Comparison of ENCODE assay signal across 21 cellular contexts in genomic region chr7:99729501-99730261, GRCh38. TPM values are rescaled to one million over a fixed set of nuclear protein-coding genes. Genes with fewer than 3 reads are reported as not detected.
DNase-seq lines count a peak whose midpoint lies in the region; ATAC-seq and TF ChIP-seq lines count a peak whose summit lies in the region.
"Had no signal": no experiment of that assay in that cellular context is flagged by ENCODE, and none has a peak within 500 bp of the region (broad histone marks: within the 10 kb centered on the region; RNA-seq: fewer than 3 reads in every experiment).

No MANE protein-coding gene starts in this region.

- WGBS in IMR-90 (ENCODE audit: extremely low coverage in 2 of 2, insufficient read length in 1 of 2), 2 experiments = 8% methylated on average over 2 of the region's 5 CpGs; no CpG with 5 or more reads in 1 of the 2 experiments
- WGBS in mammary epithelial cell (ENCODE audit: low coverage, missing lambda C conversion rate) = 5% methylated on average over 5 of the region's 5 CpGs
- WGBS in thymus = 79% methylated on average over 5 of the region's 5 CpGs

- no peak overlapping the region for H2BK20ac ChIP-seq in IMR-90 (ENCODE audit: low read depth, low read length)

- H2BK15ac ChIP-seq in IMR-90 (ENCODE audit: low read depth, low read length) = no peak overlapping the region

- H3K36me3 ChIP-seq in IMR-90 (ENCODE audit: control insufficient read depth, insufficient read depth, low read length) (no peaks in the 10 kb centered on the region), mammary epithelial cell (ENCODE audit: insufficient read depth, low read length) (no peaks in the 10 kb centered on the region), thymus (ENCODE audit: control insufficient read depth, insufficient read depth) (no peaks in the 10 kb centered on the region)
- H3K36me3 ChIP-seq: Peyer's patch had no signal

- intact Hi-C loops in IMR-90 (cut with micrococcal nuclease) (no loop called here), mammary epithelial cell (cut with micrococcal nuclease) (loop anchor here (5.0 to 10.0 kb wide), 2 partner anchors 63 to 105 kb away; no protein-coding TSS in a partner anchor)

- H3K18ac ChIP-seq in IMR-90 (ENCODE audit: low read depth, low read length) = no peak overlapping the region

- CTCF ChIA-PET in IMR-90 (lab: Yijun Ruan, JAX) = no interaction called here
- CTCF ChIA-PET in mammary epithelial cell (lab: Charles Lee; ENCODE audit: low non-redundant PET) = interaction anchor here (0.6 kb wide), 1 partner anchor 11 kb away, joined by 6 read pairs; no protein-coding TSS in a partner anchor

- no peak overlapping the region for H2BK120ac ChIP-seq in IMR-90 (ENCODE audit: low read depth, low read length)

- H3K9ac ChIP-seq in IMR-90 (ENCODE audit: low read depth, low read length) (no peak overlapping the region), mammary epithelial cell (ENCODE audit: insufficient read depth, low read length) (no peak overlapping the region)

- H4K8ac ChIP-seq in IMR-90 (ENCODE audit: low read depth in 2 of 2, low read length in 2 of 2) = no peak overlapping the region

- H4K91ac ChIP-seq in IMR-90 (ENCODE audit: insufficient read depth, low read depth, low read length) = no peak overlapping the region

- no peak overlapping the region for H3K27ac ChIP-seq in IMR-90 (ENCODE audit: insufficient read depth, low read length)
- peak overlapping the region; percentile 49 for H3K27ac ChIP-seq in mammary epithelial cell (ENCODE audit: insufficient read depth, low read depth, low read length)
- peak overlapping the region; percentile 34 for H3K27ac ChIP-seq in thymus (ENCODE audit: low read depth)
- H3K27ac ChIP-seq: C4-2B, Peyer's patch had no signal

- H3K23ac ChIP-seq in IMR-90 (ENCODE audit: low read depth, low read length) = no peak overlapping the region

- H3K4me3 ChIP-seq in IMR-90 (ENCODE audit: insufficient read depth, low read depth, low read length) = no peak overlapping the region
- H3K4me3 ChIP-seq in mammary epithelial cell (replicated peaks in 1 of 3; ENCODE audit: insufficient read depth in 1 of 3, low read depth in 2 of 3, low read length in 3 of 3) = no peak overlapping the region
- H3K4me3 ChIP-seq in thymus (ENCODE audit: low read length) = no peak overlapping the region
- H3K4me3 ChIP-seq: Peyer's patch had no signal

- H3K27me3 ChIP-seq in IMR-90 (ENCODE audit: control insufficient read depth, insufficient read depth, low read length) (peaks cover 2% of the 10 kb centered on the region), mammary epithelial cell (ENCODE audit: insufficient read depth, low read length) (no peaks in the 10 kb centered on the region), thymus (ENCODE audit: control insufficient read depth, insufficient read depth) (no peaks in the 10 kb centered on the region)
- H3K27me3 ChIP-seq: Peyer's patch had no signal

- no peak for TF ChIP-seq CTCF in IMR-90 (conservative IDR thresholded peaks at IDR 0.05; ENCODE audit: low read depth, low read length)
- TF ChIP-seq CTCF in mammary epithelial cell (conservative IDR thresholded peaks at IDR 0.05 in 1 of 2, IDR thresholded peaks at IDR 0.05 in 1 of 2; ENCODE audit: extremely low read depth in 1 of 2, insufficient read depth in 1 of 2, low read depth in 1 of 2, low read length in 2 of 2) = no peak

- H2AFZ ChIP-seq in IMR-90 (replicated peaks; ENCODE audit: low read length, poor library complexity) = no peak overlapping the region
- H2AFZ ChIP-seq in mammary epithelial cell (ENCODE audit: low read depth, low read length) = no peak overlapping the region

- no peak for ATAC-seq in IMR-90 (ENCODE audit: low read depth)
- ATAC-seq: activated CD4-positive, CD25-positive, alpha-beta regulatory T cell treated with anti-CD3 and anti-CD28 coated beads, Interleukin-2, amount 50 U/mL, for 24 hours had no signal

- H3K4me1 ChIP-seq in IMR-90 (ENCODE audit: control insufficient read depth, insufficient read depth, low read length) (no peaks in the 10 kb centered on the region), mammary epithelial cell (ENCODE audit: insufficient read depth, low read length) (peaks cover 36% of the 10 kb centered on the region), thymus (ENCODE audit: control insufficient read depth, insufficient read depth, low read length) (no peaks in the 10 kb centered on the region)
- H3K4me1 ChIP-seq: Peyer's patch had no signal

- H3K79me1 ChIP-seq in IMR-90 (ENCODE audit: low read depth in 1 of 2, low read length in 2 of 2) = no peaks in the 10 kb centered on the region

- no peaks in the 10 kb centered on the region for H3K79me2 ChIP-seq in mammary epithelial cell (ENCODE audit: insufficient read depth, low read length)

- H4K20me1 ChIP-seq in IMR-90 (ENCODE audit: insufficient read depth, low read length) (no peaks in the 10 kb centered on the region), mammary epithelial cell (ENCODE audit: insufficient read depth, low read length) (no peaks in the 10 kb centered on the region)

- H2BK5ac ChIP-seq in IMR-90 (ENCODE audit: low read depth, low read length, poor library complexity, severe bottlenecking) = no peak overlapping the region

- no peak overlapping the region for H3K4ac ChIP-seq in IMR-90 (ENCODE audit: low read depth, low read length)

- TF ChIP-seq POLR2A in IMR-90 (IDR thresholded peaks at IDR 0.05; ENCODE audit: low read depth, low read length) = no peak

- dilution Hi-C loops in IMR-90 (cut with HindIII; ENCODE audit: low sequenced_read_pairs, unreplicated experiment) (no loop called here), mammary epithelial cell (cut with HindIII; ENCODE audit: low sequenced_read_pairs) (no loop called here)

- no peak overlapping the region for H4K5ac ChIP-seq in IMR-90 (ENCODE audit: low read depth, low read length)

- DNase-seq in IMR-90 (no peak), mammary epithelial cell (peak; percentile 83), islet precursor cell (peak; percentile 66), NCI-H774 (lab: John Stamatoyannopoulos, UW) (no peak), GM19238 (ENCODE audit: insufficient read length, low spot score) (no peak), NCI-H1092 (lab: John Stamatoyannopoulos, UW) (no peak)
- DNase-seq: activated naive CD4-positive, alpha-beta T cell; DMS79; effector CD4-positive, alpha-beta T cell; GOT3; KBM-7; NCI-H187 treated with DMSO at 0.1 percent for 48 hours; NCI-H526 treated with DMSO at 0.1 percent for 48 hours; Peyer's patch; stimulated activated CD4-positive, alpha-beta T cell treated with anti-CD3 and anti-CD28 coated beads, Interleukin-15, amount 100 ng/mL, for 24 hours had no signal

- in situ Hi-C loops in IMR-90 (cut with MboI; ENCODE audit: low sequenced_read_pairs) (no loop called here), mammary epithelial cell (cut with MboI; ENCODE audit: low sequenced_read_pairs in 2 of 2) (no loop called here)

- H3K9me1 ChIP-seq in IMR-90 (ENCODE audit: insufficient read depth, low read length) = no peaks in the 10 kb centered on the region

- H3K56ac ChIP-seq in IMR-90 (ENCODE audit: extremely low read depth, insufficient read depth, low read length) = no peak overlapping the region

- POLR2A ChIA-PET in IMR-90 (lab: Charles Lee; ENCODE audit: unreplicated experiment) = no interaction called here

- H3K14ac ChIP-seq in IMR-90 (replicated peaks; ENCODE audit: low read depth, low read length) = no peak overlapping the region

- H3K4me2 ChIP-seq in IMR-90 (ENCODE audit: low read depth, low read length) (no peak overlapping the region), mammary epithelial cell (ENCODE audit: insufficient read depth, low read depth, low read length) (peak overlapping the region; percentile 62)

- no peak overlapping the region for H2AK9ac ChIP-seq in IMR-90 (replicated peaks; ENCODE audit: low read depth, low read length, poor library complexity)

- TF ChIP-seq RAD21 in IMR-90 (IDR thresholded peaks at IDR 0.05; ENCODE audit: low read length) = no peak

- H2AK5ac ChIP-seq in IMR-90 (ENCODE audit: low read depth, low read length) = no peak overlapping the region

- no peaks in the 10 kb centered on the region for H3K9me3 ChIP-seq in IMR-90 (ENCODE audit: control insufficient read depth, insufficient read depth, low read length)
- no peaks in the 10 kb centered on the region for H3K9me3 ChIP-seq in mammary epithelial cell (replicated peaks; ENCODE audit: insufficient read depth, low read length)
- no peaks in the 10 kb centered on the region for H3K9me3 ChIP-seq in thymus (ENCODE audit: control insufficient read depth)
- H3K9me3 ChIP-seq: Peyer's patch had no signal

- no TSS peak for BruUV-seq in IMR-90 (replicated peaks; lab: Mats Ljungman, UMichigan)
- BruUV-seq in mammary epithelial cell (replicated peaks; lab: Mats Ljungman, UMichigan) = no TSS peak

TF ChIP-seq in IMR-90, 13 proteins besides CTCF, POLR2A, EP300 and RAD21:
- TF ChIP-seq MAFK (IDR thresholded peaks at IDR 0.05; ENCODE audit: low read depth, low read length) = no peak
- TF ChIP-seq CEBPB (IDR thresholded peaks at IDR 0.05; ENCODE audit: low read depth, low read length) = peak; percentile 46; the same call in 1 of the 2 replicates

RNA-seq across cellular contexts. Expression of gene CYP3A7, which starts 5.3 kb away (rescaled TPM):
- total RNA-seq in IMR-90 (2012; rRNA removed) (not detected in 2 replicates), mammary epithelial cell (not detected)
- polyA plus RNA-seq in IMR-90 (2012; rRNA removed) (not detected in 2 replicates), mammary epithelial cell (0.02 TPM), thymus (11.4 TPM)
- 0.02 TPM in 1 of 2 replicates, not detected in the other for polyA plus RNA-seq in IMR-90 (2012; cell fraction: cytosol; rRNA removed)
- polyA plus RNA-seq in IMR-90 (2012; cell fraction: nucleus; rRNA removed; ENCODE audit: low replicate concordance) = 0.07 TPM in 1 of 2 replicates, not detected in the other
- not detected for polyA minus RNA-seq in mammary epithelial cell
- total RNA-seq: progenitor cell of endocrine pancreas; T-helper 1 cell treated with Interleukin-12 subunit alpha and Interleukin-12 subunit beta and Interleukin-4 antibody, amounts not matched to agents 30 ng/mL and 1 ng/mL, for 36 hours had no signal

RNA-seq across cellular contexts. Expression of gene CYP3A5, which starts 49.9 kb away (rescaled TPM):
- total RNA-seq in IMR-90 (2012; rRNA removed) = not detected in 2 replicates
- not detected in 2 replicates for polyA plus RNA-seq in IMR-90 (2012; rRNA removed)
- not detected in 2 replicates for polyA plus RNA-seq in IMR-90 (2012; cell fraction: cytosol; rRNA removed)
- polyA plus RNA-seq in IMR-90 (2012; cell fraction: nucleus; rRNA removed; ENCODE audit: low replicate concordance) = 0.23 TPM in 1 of 2 replicates, not detected in the other
- total RNA-seq in mammary epithelial cell = not detected
- 0.06 TPM for polyA plus RNA-seq in mammary epithelial cell
- not detected for polyA minus RNA-seq in mammary epithelial cell
- 20.8 TPM for polyA plus RNA-seq in thymus
- total RNA-seq: myocyte; T-helper 1 cell treated with Interleukin-12 subunit alpha and Interleukin-12 subunit beta and Interleukin-4 antibody, amounts not matched to agents 30 ng/mL and 1 ng/mL, for 36 hours had no signal

RNA-seq across cellular contexts. Expression of gene CYP3A4, which starts 54.3 kb away (rescaled TPM):
- total RNA-seq in IMR-90 (2012; rRNA removed) (not detected in 2 replicates), mammary epithelial cell (not detected)
- polyA plus RNA-seq in IMR-90 (2012; rRNA removed) (not detected in 2 replicates), mammary epithelial cell (not detected), thymus (11.1 TPM)
- polyA plus RNA-seq in IMR-90 (2012; cell fraction: cytosol; rRNA removed) = not detected in 2 replicates
- polyA plus RNA-seq in IMR-90 (2012; cell fraction: nucleus; rRNA removed; ENCODE audit: low replicate concordance) = not detected in 2 replicates
- polyA minus RNA-seq in mammary epithelial cell = not detected
- total RNA-seq: progenitor cell of endocrine pancreas; T-helper 1 cell treated with Interleukin-12 subunit alpha and Interleukin-12 subunit beta and Interleukin-4 antibody, amounts not matched to agents 30 ng/mL and 1 ng/mL, for 36 hours had no signal

Comparison
In these comparisons a context has a peak if more than half of its experiments do, and no peak if none do; other contexts are left out.
1. DNase-seq: peak in mammary epithelial cell (single experiment) and islet precursor cell (single experiment); none in IMR-90 (single experiment), NCI-H774 (single experiment), GM19238 (single experiment) and NCI-H1092 (single experiment).
2. RNA of gene CYP3A7, which starts 5.3 kb away (polyA plus RNA-seq): 11.4 TPM in thymus (single experiment); 0.02 TPM in mammary epithelial cell (single experiment) and 0.02 to 0.07 TPM in IMR-90; every median in the first group is over 10 times any median in the second.
3. RNA of gene CYP3A5, which starts 49.9 kb away (polyA plus RNA-seq): 20.8 TPM in thymus (single experiment); 0.23 TPM in IMR-90 and 0.06 TPM in mammary epithelial cell (single experiment); every median in the first group is over 10 times any median in the second.
4. RNA of gene CYP3A4, which starts 54.3 kb away (polyA plus RNA-seq): 11.1 TPM in thymus (single experiment); not detected in mammary epithelial cell (single experiment) and not detected in IMR-90; every median in the first group is over 10 times any median in the second.